ENCODE assay signal across 8 cellular contexts in genomic region chr19:18340237-18340989, GRCh38. TPM values are rescaled to one million over a fixed set of nuclear protein-coding genes. Genes with fewer than 3 reads are reported as not detected.
A peak's percentile ranks its signal among the peaks of the same experiment; 100 is the strongest.
DNase-seq lines count a peak whose midpoint lies in the region; ATAC-seq and TF ChIP-seq lines count a peak whose summit lies in the region.

PGPEP1 (plus strand) TSS chr19:18340598; CDS start chr19:18340682, 84 bp downstream.

- H3K36me3 ChIP-seq in tibial artery = peaks cover 0 to 17% (median 0%) of the 10 kb centered on the region in 3 donors

- H3K27me3 ChIP-seq in HL-60 (ENCODE audit: insufficient read depth, poor library complexity, severe bottlenecking) (no peaks in the 10 kb centered on the region), tibial artery (peaks cover 0 to 4% of the 10 kb centered on the region in 2 donors)

- H3K27ac ChIP-seq in HL-60 (replicated peaks) = peak within 1 kb of the TSS; percentile 79
- H3K27ac ChIP-seq in tibial artery = peak within 1 kb of the TSS; percentile 76 to 81

- intact Hi-C loops in Right ventricle myocardium inferior (cut with DNase I) (no loop called here), tibial artery (cut with DNase I; ENCODE audit: low total_unique reads) (no loop called here)

- TF ChIP-seq CTCF in HL-60 (IDR thresholded peaks at IDR 0.05; ENCODE audit: insufficient read depth, low read length) (no peak), osteocyte (IDR thresholded peaks at IDR 0.05) (no peak), tibial artery (IDR thresholded peaks at IDR 0.05) (peak in 1 of 2 experiments; percentile 14)

- peak; percentile 73 to 74 for ATAC-seq in activated naive CD4-positive, alpha-beta T cell treated with anti-CD3 and anti-CD28 coated beads, Interleukin-2, amount 50 U/mL, for 72 hours
- ATAC-seq in Right ventricle myocardium inferior = peak; percentile 81

- peaks cover 0 to 20% (median 13%) of the 10 kb centered on the region in 4 donors for H3K4me1 ChIP-seq in tibial artery

- DNase-seq in NCI-H1436 (lab: John Stamatoyannopoulos, UW) (peak; percentile 22), NCI-H1436 treated with DMSO at 0.1 percent for 48 hours (lab: John Stamatoyannopoulos, UW) (no peak), HL-60 (ENCODE audit: low read depth in 1 of 2, low spot score in 1 of 2) (peak; percentile 62 to 79), SKM-1 (lab: John Stamatoyannopoulos, UW; ENCODE audit: unreplicated experiment) (peak; percentile 19), Right ventricle myocardium inferior (ENCODE audit: missing footprints) (peak; percentile 89), osteocyte (ENCODE audit: extremely low spot score, unreplicated experiment) (peak; percentile 91), tibial artery (peak; percentile 35 to 83)
- DNase-seq in activated naive CD4-positive, alpha-beta T cell treated with anti-CD3 and anti-CD28 coated beads, Interleukin-2, amount 50 U/mL, for 72 hours (ENCODE audit: low spot score in 2 of 2) = peak; percentile 81 to 83

- peak within 1 kb of the TSS; percentile 97 for H3K4me3 ChIP-seq in HL-60 (replicated peaks; ENCODE audit: insufficient read depth, low read length)
- peak within 1 kb of the TSS; percentile 69 to 80 for H3K4me3 ChIP-seq in tibial artery

- no peaks in the 10 kb centered on the region for H3K9me3 ChIP-seq in tibial artery

- H3K4me1 Mint-ChIP-seq in osteocyte (ENCODE audit: unreplicated experiment) = peaks cover 14% of the 10 kb centered on the region

- no peaks in the 10 kb centered on the region for H3K9me3 Mint-ChIP-seq in activated naive CD4-positive, alpha-beta T cell treated with anti-CD3 and anti-CD28 coated beads, Interleukin-2, amount 50 U/mL, for 72 hours
- no peaks in the 10 kb centered on the region for H3K9me3 Mint-ChIP-seq in osteocyte (ENCODE audit: unreplicated experiment)

- no peaks in the 10 kb centered on the region for H3K27me3 Mint-ChIP-seq in osteocyte (ENCODE audit: unreplicated experiment)

- peaks cover 0 to 5% of the 10 kb centered on the region in 2 donors for H3K36me3 Mint-ChIP-seq in activated naive CD4-positive, alpha-beta T cell treated with anti-CD3 and anti-CD28 coated beads, Interleukin-2, amount 50 U/mL, for 72 hours
- H3K36me3 Mint-ChIP-seq in osteocyte (ENCODE audit: unreplicated experiment) = peaks cover 14% of the 10 kb centered on the region

- peak within 1 kb of the TSS; percentile 81 for H3K4me3 Mint-ChIP-seq in osteocyte (ENCODE audit: unreplicated experiment)

- peak within 1 kb of the TSS; percentile 41 to 81 for H3K27ac Mint-ChIP-seq in activated naive CD4-positive, alpha-beta T cell treated with anti-CD3 and anti-CD28 coated beads, Interleukin-2, amount 50 U/mL, for 72 hours
- no peak within 1 kb of the TSS for H3K27ac Mint-ChIP-seq in osteocyte (ENCODE audit: unreplicated experiment)

RNA-seq across cellular contexts. Expression of gene PGPEP1, which starts in this region (rescaled TPM):
- total RNA-seq in activated naive CD4-positive, alpha-beta T cell treated with anti-CD3 and anti-CD28 coated beads, Interleukin-2, amount 50 U/mL, for 72 hours = 10 to 100 TPM; 38.3 to 47.2 TPM
- total RNA-seq in Right ventricle myocardium inferior (29.3 TPM), osteocyte (36.1 and 38.5 TPM in 2 replicates)
